In genomic region chr17:2388020-2388704, GRCh38 we compare ENCODE assay signal across 1 cellular context.
TF ChIP-seq lines count a peak whose summit lies in the region.

No MANE protein-coding gene starts in this region.

TF ChIP-seq in IMR-90, 13 proteins besides CTCF, POLR2A, EP300 and RAD21:
- no peak for TF ChIP-seq NFE2L2 (IDR thresholded peaks at IDR 0.05; ENCODE audit: low read depth, low read length)
- no peak for TF ChIP-seq SMC3 (IDR thresholded peaks at IDR 0.05; ENCODE audit: low read depth, low read length)
- TF ChIP-seq MAZ (IDR thresholded peaks at IDR 0.05; ENCODE audit: borderline replicate concordance, low read depth, low read length), result no peak
- TF ChIP-seq USF2 (IDR thresholded peaks at IDR 0.05; ENCODE audit: low read depth, low read length), result no peak
- no peak for TF ChIP-seq BHLHE40 (IDR thresholded peaks at IDR 0.05; ENCODE audit: low read depth, low read length)
- no peak for TF ChIP-seq RCOR1 (IDR thresholded peaks at IDR 0.05; ENCODE audit: insufficient replicate concordance, low read length)
- no peak for TF ChIP-seq CHD1 (IDR thresholded peaks at IDR 0.05; ENCODE audit: low read depth, low read length)
- TF ChIP-seq FOS (IDR thresholded peaks at IDR 0.05; ENCODE audit: low read depth, low read length), result no peak
- TF ChIP-seq RFX5 (IDR thresholded peaks at IDR 0.05; ENCODE audit: low read depth, low read length), result no peak
- TF ChIP-seq ELK1 (IDR thresholded peaks at IDR 0.05; ENCODE audit: borderline replicate concordance, low read depth, low read length), result no peak
- TF ChIP-seq MXI1 (IDR thresholded peaks at IDR 0.05; ENCODE audit: borderline replicate concordance, low read depth, low read length), result no peak
- TF ChIP-seq MAFK (IDR thresholded peaks at IDR 0.05; ENCODE audit: low read depth, low read length), result no peak
